ENCODE assay signal across 31 cellular contexts in the genomic region with DNA sequence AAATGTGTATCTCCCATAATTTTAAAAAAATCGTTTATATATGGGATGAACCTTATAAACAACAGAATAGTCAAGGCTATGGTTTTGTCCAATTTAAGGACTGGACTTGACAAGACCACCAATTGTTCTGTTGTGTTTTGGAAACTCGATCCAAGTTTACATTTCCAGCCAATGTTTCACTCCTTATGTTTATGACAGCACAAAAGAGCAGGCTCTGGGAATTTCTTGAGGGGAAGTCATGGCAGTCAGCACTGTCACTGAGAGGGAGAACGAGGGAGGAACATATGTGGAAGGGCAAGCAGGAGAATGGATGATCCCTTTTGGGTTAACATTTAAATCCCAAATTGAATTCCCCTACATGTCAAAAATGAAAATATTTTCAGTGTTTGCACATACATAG.
"Had no signal": no experiment of that assay in that cellular context is flagged by ENCODE, and none has a peak within 500 bp of the region (broad histone marks: within the 10 kb centered on the region; RNA-seq: fewer than 3 reads in every experiment).

No MANE protein-coding gene starts in this region.

- H3K4me1 ChIP-seq: ascending aorta had no signal

- H3K36me3 Mint-ChIP-seq: activated naive CD4-positive, alpha-beta T cell treated with anti-CD3 and anti-CD28 coated beads, Interleukin-2, amount 50 U/mL, for 24 hours; activated naive CD8-positive, alpha-beta T cell treated with anti-CD3 and anti-CD28 coated beads, Interleukin-2, amount 10 ng/mL, durations not matched to agents 7 days and 5 days; T-cell had no signal

- DNase-seq: activated CD4-positive, alpha-beta T cell treated with anti-CD3 and anti-CD28 coated beads for 1 hour; activated CD4-positive, alpha-beta T cell treated with anti-CD3 and anti-CD28 coated beads, Interleukin-2, amount 10 ng/mL, durations not matched to agents 24 days and 14 days; activated CD4-positive, alpha-beta T cell treated with anti-CD3 and anti-CD28 coated beads, Interleukin-2, amount 50 U/mL, for 4 hours; activated CD4-positive, CD25-positive, alpha-beta regulatory T cell; activated CD8-positive, alpha-beta T cell treated with anti-CD3 and anti-CD28 coated beads for 36 hours; activated gamma-delta T cell; activated naive CD4-positive, alpha-beta T cell treated with Interleukin-2 at 50 U/mL for 16 hours; activated naive CD8-positive, alpha-beta T cell treated with anti-CD3 and anti-CD28 coated beads, Interleukin-2, amount 10 ng/mL, durations not matched to agents 7 days and 5 days; activated T-cell treated with anti-CD3 and anti-CD28 coated beads, Interleukin-2, amount 50 U/mL, for 1 hour; activated T-cell treated with anti-CD3 and anti-CD28 coated beads, Interleukin-2, amount 50 U/mL, for 72 hours; amygdala; MM.1S; MV-4-11; NCI-H1092 treated with DMSO at 0.1 percent for 48 hours; NCI-H1417; NCI-H146; NCI-H187 treated with DMSO at 0.1 percent for 48 hours; NCI-H2081; NCI-H226; NCI-H446 treated with DMSO at 0.1 percent for 48 hours; SHP77; T-cell; T-helper 17 cell; WERI-Rb-1 had no signal

- H3K9me3 Mint-ChIP-seq: activated CD4-positive, alpha-beta T cell treated with anti-CD3 and anti-CD28 coated beads, Interleukin-2, amount 10 ng/mL, durations not matched to agents 24 days and 14 days; activated naive CD4-positive, alpha-beta T cell treated with anti-CD3 and anti-CD28 coated beads, Interleukin-2, amount 50 U/mL, for 24 hours; activated T-helper 17 cell treated with anti-CD3 and anti-CD28 coated beads, Interleukin-2, amount 50 U/mL, for 72 hours had no signal

- H3K4me3 ChIP-seq: ascending aorta, cardiac muscle cell had no signal

- H3K27me3 ChIP-seq: ascending aorta, cardiac muscle cell had no signal

- H3K27ac Mint-ChIP-seq: activated CD4-positive, alpha-beta T cell treated with anti-CD3 and anti-CD28 coated beads, Interleukin-2, amount 10 ng/mL, durations not matched to agents 24 days and 14 days; activated CD8-positive, alpha-beta T cell treated with anti-CD3 and anti-CD28 coated beads for 36 hours; activated naive CD4-positive, alpha-beta T cell treated with anti-CD3 and anti-CD28 coated beads, Interleukin-2, amount 50 U/mL, for 24 hours; activated naive CD8-positive, alpha-beta T cell treated with anti-CD3 and anti-CD28 coated beads, Interleukin-2, amount 10 ng/mL, durations not matched to agents 7 days and 5 days; activated T-cell treated with anti-CD3 and anti-CD28 coated beads, Interleukin-2, amount 50 U/mL, for 72 hours; activated T-helper 17 cell treated with anti-CD3 and anti-CD28 coated beads, Interleukin-2, amount 50 U/mL, for 72 hours; T-cell; T-helper 17 cell had no signal

- H3K27me3 Mint-ChIP-seq: activated CD4-positive, alpha-beta T cell treated with anti-CD3 and anti-CD28 coated beads, Interleukin-2, amount 10 ng/mL, durations not matched to agents 24 days and 14 days; activated CD8-positive, alpha-beta T cell treated with anti-CD3 and anti-CD28 coated beads for 36 hours; activated naive CD4-positive, alpha-beta T cell treated with anti-CD3 and anti-CD28 coated beads, Interleukin-2, amount 50 U/mL, for 24 hours; activated naive CD8-positive, alpha-beta T cell treated with anti-CD3 and anti-CD28 coated beads, Interleukin-2, amount 10 ng/mL, durations not matched to agents 7 days and 5 days; activated T-helper 17 cell treated with anti-CD3 and anti-CD28 coated beads, Interleukin-2, amount 50 U/mL, for 72 hours; central memory CD8-positive, alpha-beta T cell; T-cell; T-helper 17 cell had no signal

- H3K4me3 Mint-ChIP-seq: activated CD4-positive, alpha-beta T cell treated with anti-CD3 and anti-CD28 coated beads, Interleukin-2, amount 10 ng/mL, durations not matched to agents 24 days and 14 days; activated CD8-positive, alpha-beta T cell treated with anti-CD3 and anti-CD28 coated beads for 36 hours; activated naive CD4-positive, alpha-beta T cell treated with anti-CD3 and anti-CD28 coated beads, Interleukin-2, amount 50 U/mL, for 24 hours; activated naive CD8-positive, alpha-beta T cell treated with anti-CD3 and anti-CD28 coated beads, Interleukin-2, amount 10 ng/mL, durations not matched to agents 7 days and 5 days; activated T-cell treated with anti-CD3 and anti-CD28 coated beads, Interleukin-2, amount 50 U/mL, for 72 hours; activated T-helper 17 cell treated with anti-CD3 and anti-CD28 coated beads, Interleukin-2, amount 50 U/mL, for 72 hours; central memory CD8-positive, alpha-beta T cell; T-cell; T-helper 17 cell had no signal

- H3K9me3 ChIP-seq: ascending aorta had no signal

- H3K27ac ChIP-seq: ascending aorta, cardiac muscle cell, WERI-Rb-1 had no signal

- H3K36me3 ChIP-seq: ascending aorta, cardiac muscle cell, WERI-Rb-1 had no signal

- ATAC-seq: activated CD8-positive, alpha-beta T cell treated with anti-CD3 and anti-CD28 coated beads for 36 hours; activated T-cell treated with anti-CD3 and anti-CD28 coated beads, Interleukin-2, amount 50 U/mL, for 72 hours; activated T-helper 17 cell treated with anti-CD3 and anti-CD28 coated beads, Interleukin-2, amount 50 U/mL, for 72 hours; Panc1; SK-N-SH treated with all-trans-retinoic acid at 6 μM for 48 hours; T-cell; T-helper 17 cell had no signal

- H3K4me1 Mint-ChIP-seq: activated CD4-positive, alpha-beta T cell treated with anti-CD3 and anti-CD28 coated beads, Interleukin-2, amount 10 ng/mL, durations not matched to agents 24 days and 14 days; activated naive CD4-positive, alpha-beta T cell treated with anti-CD3 and anti-CD28 coated beads, Interleukin-2, amount 50 U/mL, for 24 hours; activated naive CD8-positive, alpha-beta T cell treated with anti-CD3 and anti-CD28 coated beads, Interleukin-2, amount 10 ng/mL, durations not matched to agents 7 days and 5 days; activated T-helper 17 cell treated with anti-CD3 and anti-CD28 coated beads, Interleukin-2, amount 50 U/mL, for 72 hours; central memory CD8-positive, alpha-beta T cell; T-cell; T-helper 17 cell had no signal
